15 cellular contexts compared by ENCODE assay signal in genomic region chr11:128957204-128957482, GRCh38. TPM values are rescaled to one million over a fixed set of nuclear protein-coding genes. Genes with fewer than 3 reads are reported as not detected.
"Had no signal": no experiment of that assay in that cellular context is flagged by ENCODE, and none has a peak within 500 bp of the region (broad histone marks: within the 10 kb centered on the region; RNA-seq: fewer than 3 reads in every experiment).

No MANE protein-coding gene starts in this region.

- H3K4me3 ChIP-seq: cardiac muscle cell, SJSA1 had no signal

- H3K9me3 ChIP-seq: SJSA1 had no signal

- ATAC-seq: activated T-helper 17 cell treated with anti-CD3 and anti-CD28 coated beads, Interleukin-2, amount 50 U/mL, for 72 hours had no signal

- H3K27me3 ChIP-seq: brain microvascular endothelial cell, cardiac muscle cell, SJSA1 had no signal

- H3K36me3 ChIP-seq: brain microvascular endothelial cell, cardiac muscle cell, SJSA1 had no signal

- DNase-seq: activated CD4-positive, alpha-beta memory T cell treated with anti-CD3 and anti-CD28 coated beads for 36 hours; activated CD4-positive, CD25-positive, alpha-beta regulatory T cell; activated CD8-positive, alpha-beta memory T cell treated with anti-CD3 and anti-CD28 coated beads for 24 hours; activated gamma-delta T cell; activated T-cell treated with anti-CD3 and anti-CD28 coated beads, Interleukin-2, amount 50 U/mL, for 48 hours; NCI-H524 treated with DMSO at 0.1 percent for 48 hours; NK-92 treated with Interleukin-12 subunit alpha and Interleukin-12 subunit beta, amount 100 ng/mL, for 24 hours; T1000 had no signal

- H3K27ac ChIP-seq: brain microvascular endothelial cell, cardiac muscle cell, SJSA1 had no signal

- H3K4me1 ChIP-seq: SJSA1 had no signal

RNA-seq across cellular contexts. Expression of gene TP53AIP1, which starts 14.5 kb away (rescaled TPM):
- total RNA-seq: activated CD4-positive, alpha-beta memory T cell treated with anti-CD3 and anti-CD28 coated beads for 36 hours; activated CD4-positive, alpha-beta T cell treated with anti-CD3 and anti-CD28 coated beads, Interleukin-2, amount 10 ng/mL, durations not matched to agents 7 days and 5 days; activated naive CD4-positive, alpha-beta T cell treated with anti-CD3 and anti-CD28 coated beads for 36 hours; activated T-helper 17 cell treated with anti-CD3 and anti-CD28 coated beads, Interleukin-2, amount 50 U/mL, for 72 hours; cardiac muscle cell; SJSA1; T-cell had no signal
